12 cellular contexts compared by ENCODE assay signal in the genomic region with DNA sequence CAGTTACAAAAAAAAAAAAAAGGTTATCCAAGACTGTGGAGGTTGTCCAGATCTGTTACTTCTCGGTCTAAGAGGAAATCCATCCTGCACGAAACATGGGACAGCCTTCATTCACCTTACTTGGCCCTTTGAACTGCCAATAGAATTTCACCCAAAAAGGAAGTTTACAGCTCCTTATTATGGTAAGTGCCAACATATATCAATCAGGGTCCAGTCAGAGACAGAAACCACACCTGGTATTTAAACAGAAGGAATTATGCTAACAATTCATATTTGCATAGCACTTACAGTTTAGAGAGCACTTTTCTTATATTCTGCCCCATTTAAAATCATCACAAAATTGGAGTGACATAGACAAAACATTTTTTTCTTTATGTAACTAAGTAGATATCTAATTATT.
DNase-seq lines count a peak whose midpoint lies in the region; ATAC-seq and TF ChIP-seq lines count a peak whose summit lies in the region.
"Had no signal": no experiment of that assay in that cellular context is flagged by ENCODE, and none has a peak within 500 bp of the region (broad histone marks: within the 10 kb centered on the region; RNA-seq: fewer than 3 reads in every experiment).

No MANE protein-coding gene starts in this region.

- H3K4me1 ChIP-seq in osteoblast (ENCODE audit: insufficient read depth, low read length) (no peaks in the 10 kb centered on the region), aorta (ENCODE audit: control insufficient read depth in 1 of 2, insufficient read depth in 2 of 2, low read length in 2 of 2) (peaks cover 6 to 9% of the 10 kb centered on the region in 2 donors), A673 (ENCODE audit: insufficient read depth, low read length, poor library complexity, severe bottlenecking) (no peaks in the 10 kb centered on the region)
- H3K4me1 ChIP-seq: BLaER1 treated with 17β-estradiol and CSF1 and Interleukin-3, amounts not matched to agents 10 nM and 100 nM had no signal

- ATAC-seq in left colon, result peak; percentile 56
- ATAC-seq in aorta (ENCODE audit: low FRiP score), result no peak
- ATAC-seq: CD8-positive, alpha-beta T cell had no signal

- H3K36me3 ChIP-seq in osteoblast (ENCODE audit: insufficient read depth, low read length), result no peaks in the 10 kb centered on the region
- no peaks in the 10 kb centered on the region for H3K36me3 ChIP-seq in aorta (ENCODE audit: control insufficient read depth in 1 of 2, insufficient read depth in 2 of 2, low read length in 1 of 2)
- H3K36me3 ChIP-seq in A673 (ENCODE audit: insufficient read depth, low read length, poor library complexity, severe bottlenecking), result no peaks in the 10 kb centered on the region
- H3K36me3 ChIP-seq: BLaER1 treated with 17β-estradiol and CSF1 and Interleukin-3, amounts not matched to agents 10 nM and 100 nM had no signal

- H3K27me3 ChIP-seq in osteoblast (ENCODE audit: insufficient read depth, low read length) (peaks cover 32% of the 10 kb centered on the region), aorta (ENCODE audit: control insufficient read depth in 1 of 2, insufficient read depth in 2 of 2, low read length in 1 of 2) (no peaks in the 10 kb centered on the region), A673 (replicated peaks; ENCODE audit: insufficient read depth, low read depth, low read length, poor library complexity) (no peaks in the 10 kb centered on the region)
- H3K27me3 ChIP-seq: BLaER1 treated with 17β-estradiol and CSF1 and Interleukin-3, amounts not matched to agents 10 nM and 100 nM had no signal

- no peaks in the 10 kb centered on the region for H3K79me2 ChIP-seq in osteoblast (ENCODE audit: insufficient read depth, low read length)

- H3K4me3 ChIP-seq in osteoblast (ENCODE audit: insufficient read depth, low read length) (no peak overlapping the region), aorta (ENCODE audit: low read length in 2 of 2) (no peak overlapping the region), A673 (ENCODE audit: low read depth, low read length, poor library complexity, severe bottlenecking) (no peak overlapping the region)
- H3K4me3 ChIP-seq: BLaER1 treated with 17β-estradiol and CSF1 and Interleukin-3, amounts not matched to agents 10 nM and 100 nM had no signal

- intact Hi-C loops in left colon (cut with DNase I, micrococcal nuclease) (no loop called here), aorta (cut with DNase I) (no loop called here), A673 (cut with micrococcal nuclease; ENCODE audit: unreplicated experiment) (no loop called here)

- DNase-seq in NCI-H2029 treated with DMSO at 0.1 percent for 48 hours (lab: John Stamatoyannopoulos, UW) (peak; percentile 17), NCI-H2029 (lab: John Stamatoyannopoulos, UW) (no peak), left colon (no peak), osteoblast (ENCODE audit: insufficient read length, low spot score, missing footprints) (peak; percentile 58), aorta (no peak), RWPE1 (ENCODE audit: low spot score) (no peak), A673 (ENCODE audit: low spot score) (no peak)
- DNase-seq: 8988T; Calu3; CD8-positive, alpha-beta T cell; H9 had no signal

- H3K9me3 ChIP-seq in osteoblast (ENCODE audit: low read depth, low read length) (no peaks in the 10 kb centered on the region), aorta (ENCODE audit: control insufficient read depth, low read length) (no peaks in the 10 kb centered on the region), A673 (ENCODE audit: low read depth, low read length, poor library complexity, severe bottlenecking) (no peaks in the 10 kb centered on the region)

- H3K27ac ChIP-seq in osteoblast (ENCODE audit: low read depth, low read length), result no peak overlapping the region
- peak overlapping the region in 1 of 2 donors; percentile 82 for H3K27ac ChIP-seq in aorta (ENCODE audit: low read depth in 1 of 2, low read length in 2 of 2)
- H3K27ac ChIP-seq in RWPE1, result no peak overlapping the region
- H3K27ac ChIP-seq in A673 (ENCODE audit: low read depth, low read length, poor library complexity, severe bottlenecking), result no peak overlapping the region
- H3K27ac ChIP-seq: BLaER1 treated with 17β-estradiol and CSF1 and Interleukin-3, amounts not matched to agents 10 nM and 100 nM had no signal

- BruUV-seq in A673 (replicated peaks; lab: Mats Ljungman, UMichigan), result no TSS peak

- H2AFZ ChIP-seq in osteoblast (ENCODE audit: low read length), result no peak overlapping the region

- POLR2A ChIA-PET in RWPE1 (lab: Yijun Ruan, JAX; ENCODE audit: low non-redundant PET), result no interaction called here
- POLR2A ChIA-PET in A673 (lab: Charles Lee; ENCODE audit: low non-redundant PET), result no interaction called here

- no peaks in the 10 kb centered on the region for H4K20me1 ChIP-seq in osteoblast (ENCODE audit: insufficient read depth, low read length)
- H4K20me1 ChIP-seq: BLaER1 treated with 17β-estradiol and CSF1 and Interleukin-3, amounts not matched to agents 10 nM and 100 nM had no signal

- H3K4me2 ChIP-seq in osteoblast (ENCODE audit: insufficient read depth, low read length), result no peak overlapping the region
- H3K4me2 ChIP-seq: BLaER1 treated with 17β-estradiol and CSF1 and Interleukin-3, amounts not matched to agents 10 nM and 100 nM had no signal

- CTCF ChIA-PET in RWPE1 (lab: Yijun Ruan, JAX), result interaction anchor here (0.5 to 0.8 kb wide), 3 partner anchors 17 to 461 kb away, joined by 3 to 5 read pairs (median 3); no protein-coding TSS in a partner anchor
- CTCF ChIA-PET in A673 (lab: Charles Lee), result no interaction called here

- TF ChIP-seq CTCF in osteoblast (IDR thresholded peaks at IDR 0.05; ENCODE audit: extremely low read depth, low read depth, low read length), result no peak
- TF ChIP-seq CTCF in RWPE1 (conservative IDR thresholded peaks at IDR 0.05; ENCODE audit: low read depth), result no peak
- TF ChIP-seq CTCF in A673 (conservative IDR thresholded peaks at IDR 0.05; ENCODE audit: low read depth, low read length), result no peak

- WGBS in aorta, 2 donors, result 10 to 15% methylated on average over 2 of the region's 2 CpGs

Comparison
In these comparisons a context has a peak if more than half of its experiments do, and no peak if none do; other contexts are left out.
1. DNase-seq: peak in NCI-H2029 treated with DMSO at 0.1 percent for 48 hours (single experiment) and osteoblast (single experiment); none in NCI-H2029 (single experiment), left colon (0 of 2), aorta (0 of 2), RWPE1 (single experiment) and A673 (single experiment).